8 cellular contexts compared by ENCODE assay signal in genomic region chr1:33342041-33342723, GRCh38. TPM values are rescaled to one million over a fixed set of nuclear protein-coding genes. Genes with fewer than 3 reads are reported as not detected.
A peak's percentile ranks its signal among the peaks of the same experiment; 100 is the strongest.
DNase-seq lines count a peak whose midpoint lies in the region; ATAC-seq, FAIRE-seq and TF ChIP-seq lines count a peak whose summit lies in the region.

No MANE protein-coding gene starts in this region.

- peak; percentile 98 for DNase-seq in EL
- peak; percentile 77 for DNase-seq in NCI-H2227 (lab: John Stamatoyannopoulos, UW; ENCODE audit: unreplicated experiment)
- peak; percentile 63 to 79 for DNase-seq in breast epithelium (ENCODE audit: low spot score in 2 of 2)
- peak; percentile 85 for DNase-seq in kidney
- DNase-seq in stromal cell of bone marrow (ENCODE audit: low read depth): peak; percentile 90
- DNase-seq in T-helper 9 cell: no peak

- H3K27me3 ChIP-seq in breast epithelium: no peaks in the 10 kb centered on the region

- ATAC-seq in GM19324 (IDR thresholded peaks at IDR 0.05; ENCODE audit: low FRiP score, unreplicated experiment) (no peak), HG03460 (IDR thresholded peaks at IDR 0.05; ENCODE audit: unreplicated experiment) (no peak)

- H3K4me3 ChIP-seq in breast epithelium (peak overlapping the region; percentile 22 to 56 (median 26)), kidney (ENCODE audit: low read length in 2 of 2) (peak overlapping the region in 1 of 2 donors; percentile 22)

- intact Hi-C loops in breast epithelium (cut with DNase I; ENCODE audit: low total_unique reads): no loop called here
- intact Hi-C loops in kidney (cut with DNase I): no loop called here

- H3K9me3 ChIP-seq in breast epithelium (no peaks in the 10 kb centered on the region), kidney (ENCODE audit: control insufficient read depth in 1 of 2, low read length in 2 of 2) (no peaks in the 10 kb centered on the region)

- TF ChIP-seq CTCF in breast epithelium (IDR thresholded peaks at IDR 0.05) (no peak), kidney (IDR thresholded peaks at IDR 0.05; ENCODE audit: borderline replicate concordance, extremely low read depth, insufficient read depth) (peak; percentile 2)

- H3K9ac ChIP-seq in kidney (ENCODE audit: low read length in 2 of 2): peak overlapping the region; percentile 8 to 77

- FAIRE-seq in kidney (lab: Jason Lieb, UNC): no peak

- no peak for TF ChIP-seq POLR2A in breast epithelium (IDR thresholded peaks at IDR 0.05)

- H3K36me3 ChIP-seq in breast epithelium (no peaks in the 10 kb centered on the region), kidney (ENCODE audit: control insufficient read depth in 1 of 2, insufficient read depth in 2 of 2, low read length in 2 of 2) (peaks cover 7 to 10% of the 10 kb centered on the region in 2 donors)

- H3K27ac ChIP-seq in breast epithelium (peak overlapping the region; percentile 96 to 98), kidney (ENCODE audit: low read depth in 2 of 2, low read length in 2 of 2) (peak overlapping the region; percentile 81 to 93)

- H3K4me1 ChIP-seq in breast epithelium (peaks cover 24 to 82% of the 10 kb centered on the region in 2 donors), kidney (ENCODE audit: control insufficient read depth in 1 of 2, insufficient read depth in 1 of 2, low read depth in 1 of 2, low read length in 2 of 2) (peaks cover 75 to 92% of the 10 kb centered on the region in 2 donors)

RNA-seq across cellular contexts. Expression of gene A3GALT2, which starts 21.3 kb away (rescaled TPM):
- total RNA-seq in breast epithelium (not detected), kidney (not detected)
- not detected for polyA plus RNA-seq in kidney (ENCODE audit: insufficient read depth, low read depth, low replicate concordance)
